Comparison of ENCODE assay signal across 27 cellular contexts in genomic region chr20:40710608-40711007, GRCh38. TPM values are rescaled to one million over a fixed set of nuclear protein-coding genes. Genes with fewer than 3 reads are reported as not detected.
"Had no signal": no experiment of that assay in that cellular context is flagged by ENCODE, and none has a peak within 500 bp of the region (broad histone marks: within the 10 kb centered on the region; RNA-seq: fewer than 3 reads in every experiment).

No MANE protein-coding gene starts in this region.

- H3K36me3 ChIP-seq: ascending aorta, brain microvascular endothelial cell, gastrocnemius medialis, vagina had no signal

- H3K4me2 ChIP-seq: hepatocyte had no signal

- H3K27ac ChIP-seq: ascending aorta, brain microvascular endothelial cell, gastrocnemius medialis, hepatocyte, skin epidermis, vagina had no signal

- ATAC-seq: gastrocnemius medialis; left cardiac atrium; natural killer cell; sciatic nerve; stimulated activated memory B cell treated with anti-CD40 and anti-IgM and Interleukin-4, amounts not matched to agents 10 μg/mL and 1 μg/mL and 100 μg/mL, for 72 hours; stimulated activated naive CD8-positive, alpha-beta T cell treated with anti-CD3 and anti-CD28 coated beads, Interleukin-15, amount 100 ng/mL, for 72 hours had no signal

- DNase-seq: activated CD4-positive, alpha-beta memory T cell treated with anti-CD3 and anti-CD28 coated beads for 36 hours; activated CD4-positive, alpha-beta T cell treated with anti-CD3 and anti-CD28 coated beads, Interleukin-2, amount 10 ng/mL, durations not matched to agents 24 days and 14 days; activated CD4-positive, CD25-positive, alpha-beta regulatory T cell treated with anti-CD3 and anti-CD28 coated beads, Interleukin-2, amount 50 U/mL, for 72 hours; activated CD8-positive, alpha-beta memory T cell treated with anti-CD3 and anti-CD28 coated beads, Interleukin-2, amount 50 U/mL, for 4 hours; activated effector memory CD4-positive, alpha-beta T cell treated with anti-CD3 and anti-CD28 coated beads, Interleukin-2, amount 50 U/mL, for 16 hours; activated naive CD4-positive, alpha-beta T cell treated with anti-CD3 and anti-CD28 coated beads, Interleukin-2, amount 10 ng/mL, durations not matched to agents 7 days and 5 days; activated naive CD8-positive, alpha-beta T cell treated with anti-CD3 and anti-CD28 coated beads, Interleukin-2, amount 10 ng/mL, durations not matched to agents 7 days and 5 days; activated T-cell treated with anti-CD3 and anti-CD28 coated beads, Interleukin-2, amount 50 U/mL, for 1 hour; brain microvascular endothelial cell; cortex of kidney; gastrocnemius medialis; glutamatergic neuron; left cardiac atrium; natural killer cell; stimulated activated CD4-positive, alpha-beta T cell treated with anti-CD3 and anti-CD28 coated beads, Interleukin-4, amount 100 ng/mL, for 24 hours; stimulated activated CD8-positive, alpha-beta memory T cell treated with anti-CD3 and anti-CD28 coated beads, Interleukin-4, amount 100 ng/mL, for 48 hours; stimulated activated naive CD8-positive, alpha-beta T cell treated with anti-CD3 and anti-CD28 coated beads, Interleukin-15, amount 100 ng/mL, for 72 hours; substantia nigra; T-helper 2 cell had no signal

- H3K4me3 ChIP-seq: ascending aorta, gastrocnemius medialis, hepatocyte, skin epidermis, vagina had no signal

- H3K4me1 ChIP-seq: ascending aorta, gastrocnemius medialis, vagina had no signal

- H3K79me2 ChIP-seq: hepatocyte had no signal

- H3K9me3 ChIP-seq: ascending aorta, gastrocnemius medialis, vagina had no signal

- H3K27me3 ChIP-seq: ascending aorta, brain microvascular endothelial cell, vagina had no signal

- H2AFZ ChIP-seq: hepatocyte had no signal

- FAIRE-seq: endothelial cell of umbilical vein, keratinocyte had no signal

RNA-seq across cellular contexts. Expression of gene MAFB, which starts 21.6 kb away (rescaled TPM):
- total RNA-seq: activated CD4-positive, alpha-beta memory T cell treated with anti-CD3 and anti-CD28 coated beads for 36 hours had no signal
